ENCODE assay signal across 1 cellular context in the genomic region with DNA sequence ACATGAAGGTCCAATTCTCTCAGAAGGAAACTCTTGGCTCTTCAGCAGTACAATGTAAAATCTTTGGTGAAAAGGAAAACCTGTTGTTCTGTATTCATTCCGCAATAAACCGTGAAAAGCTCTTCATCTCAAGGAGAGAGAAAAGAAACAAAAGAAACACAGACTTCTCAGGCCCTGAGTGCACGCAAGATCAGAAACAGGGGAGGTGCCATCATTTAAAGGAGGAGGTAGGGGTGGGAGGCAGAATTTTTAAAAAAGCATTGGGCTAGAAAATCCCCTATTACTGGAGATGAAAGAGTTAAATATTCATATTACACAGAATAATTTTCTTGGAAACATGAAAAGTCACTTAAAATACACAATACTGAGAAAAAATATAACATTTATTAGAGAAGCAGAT.
TF ChIP-seq lines count a peak whose summit lies in the region.

No MANE protein-coding gene starts in this region.

TF ChIP-seq in GM23338, 12 proteins besides CTCF, POLR2A, EP300 and RAD21 (continued from another document):
- TF ChIP-seq, protein P1, sequence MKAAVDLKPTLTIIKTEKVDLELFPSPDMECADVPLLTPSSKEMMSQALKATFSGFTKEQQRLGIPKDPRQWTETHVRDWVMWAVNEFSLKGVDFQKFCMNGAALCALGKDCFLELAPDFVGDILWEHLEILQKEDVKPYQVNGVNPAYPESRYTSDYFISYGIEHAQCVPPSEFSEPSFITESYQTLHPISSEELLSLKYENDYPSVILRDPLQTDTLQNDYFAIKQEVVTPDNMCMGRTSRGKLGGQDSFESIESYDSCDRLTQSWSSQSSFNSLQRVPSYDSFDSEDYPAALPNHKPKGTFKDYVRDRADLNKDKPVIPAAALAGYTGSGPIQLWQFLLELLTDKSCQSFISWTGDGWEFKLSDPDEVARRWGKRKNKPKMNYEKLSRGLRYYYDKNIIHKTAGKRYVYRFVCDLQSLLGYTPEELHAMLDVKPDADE (IDR thresholded peaks at IDR 0.05): no peak
- TF ChIP-seq POLR2AphosphoS5 (IDR thresholded peaks at IDR 0.05; ENCODE audit: low read depth): no peak
- no peak for TF ChIP-seq CREB1 (CRISPR knock-in tag; IDR thresholded peaks at IDR 0.05; ENCODE audit: low read depth)
- TF ChIP-seq, protein P2, sequence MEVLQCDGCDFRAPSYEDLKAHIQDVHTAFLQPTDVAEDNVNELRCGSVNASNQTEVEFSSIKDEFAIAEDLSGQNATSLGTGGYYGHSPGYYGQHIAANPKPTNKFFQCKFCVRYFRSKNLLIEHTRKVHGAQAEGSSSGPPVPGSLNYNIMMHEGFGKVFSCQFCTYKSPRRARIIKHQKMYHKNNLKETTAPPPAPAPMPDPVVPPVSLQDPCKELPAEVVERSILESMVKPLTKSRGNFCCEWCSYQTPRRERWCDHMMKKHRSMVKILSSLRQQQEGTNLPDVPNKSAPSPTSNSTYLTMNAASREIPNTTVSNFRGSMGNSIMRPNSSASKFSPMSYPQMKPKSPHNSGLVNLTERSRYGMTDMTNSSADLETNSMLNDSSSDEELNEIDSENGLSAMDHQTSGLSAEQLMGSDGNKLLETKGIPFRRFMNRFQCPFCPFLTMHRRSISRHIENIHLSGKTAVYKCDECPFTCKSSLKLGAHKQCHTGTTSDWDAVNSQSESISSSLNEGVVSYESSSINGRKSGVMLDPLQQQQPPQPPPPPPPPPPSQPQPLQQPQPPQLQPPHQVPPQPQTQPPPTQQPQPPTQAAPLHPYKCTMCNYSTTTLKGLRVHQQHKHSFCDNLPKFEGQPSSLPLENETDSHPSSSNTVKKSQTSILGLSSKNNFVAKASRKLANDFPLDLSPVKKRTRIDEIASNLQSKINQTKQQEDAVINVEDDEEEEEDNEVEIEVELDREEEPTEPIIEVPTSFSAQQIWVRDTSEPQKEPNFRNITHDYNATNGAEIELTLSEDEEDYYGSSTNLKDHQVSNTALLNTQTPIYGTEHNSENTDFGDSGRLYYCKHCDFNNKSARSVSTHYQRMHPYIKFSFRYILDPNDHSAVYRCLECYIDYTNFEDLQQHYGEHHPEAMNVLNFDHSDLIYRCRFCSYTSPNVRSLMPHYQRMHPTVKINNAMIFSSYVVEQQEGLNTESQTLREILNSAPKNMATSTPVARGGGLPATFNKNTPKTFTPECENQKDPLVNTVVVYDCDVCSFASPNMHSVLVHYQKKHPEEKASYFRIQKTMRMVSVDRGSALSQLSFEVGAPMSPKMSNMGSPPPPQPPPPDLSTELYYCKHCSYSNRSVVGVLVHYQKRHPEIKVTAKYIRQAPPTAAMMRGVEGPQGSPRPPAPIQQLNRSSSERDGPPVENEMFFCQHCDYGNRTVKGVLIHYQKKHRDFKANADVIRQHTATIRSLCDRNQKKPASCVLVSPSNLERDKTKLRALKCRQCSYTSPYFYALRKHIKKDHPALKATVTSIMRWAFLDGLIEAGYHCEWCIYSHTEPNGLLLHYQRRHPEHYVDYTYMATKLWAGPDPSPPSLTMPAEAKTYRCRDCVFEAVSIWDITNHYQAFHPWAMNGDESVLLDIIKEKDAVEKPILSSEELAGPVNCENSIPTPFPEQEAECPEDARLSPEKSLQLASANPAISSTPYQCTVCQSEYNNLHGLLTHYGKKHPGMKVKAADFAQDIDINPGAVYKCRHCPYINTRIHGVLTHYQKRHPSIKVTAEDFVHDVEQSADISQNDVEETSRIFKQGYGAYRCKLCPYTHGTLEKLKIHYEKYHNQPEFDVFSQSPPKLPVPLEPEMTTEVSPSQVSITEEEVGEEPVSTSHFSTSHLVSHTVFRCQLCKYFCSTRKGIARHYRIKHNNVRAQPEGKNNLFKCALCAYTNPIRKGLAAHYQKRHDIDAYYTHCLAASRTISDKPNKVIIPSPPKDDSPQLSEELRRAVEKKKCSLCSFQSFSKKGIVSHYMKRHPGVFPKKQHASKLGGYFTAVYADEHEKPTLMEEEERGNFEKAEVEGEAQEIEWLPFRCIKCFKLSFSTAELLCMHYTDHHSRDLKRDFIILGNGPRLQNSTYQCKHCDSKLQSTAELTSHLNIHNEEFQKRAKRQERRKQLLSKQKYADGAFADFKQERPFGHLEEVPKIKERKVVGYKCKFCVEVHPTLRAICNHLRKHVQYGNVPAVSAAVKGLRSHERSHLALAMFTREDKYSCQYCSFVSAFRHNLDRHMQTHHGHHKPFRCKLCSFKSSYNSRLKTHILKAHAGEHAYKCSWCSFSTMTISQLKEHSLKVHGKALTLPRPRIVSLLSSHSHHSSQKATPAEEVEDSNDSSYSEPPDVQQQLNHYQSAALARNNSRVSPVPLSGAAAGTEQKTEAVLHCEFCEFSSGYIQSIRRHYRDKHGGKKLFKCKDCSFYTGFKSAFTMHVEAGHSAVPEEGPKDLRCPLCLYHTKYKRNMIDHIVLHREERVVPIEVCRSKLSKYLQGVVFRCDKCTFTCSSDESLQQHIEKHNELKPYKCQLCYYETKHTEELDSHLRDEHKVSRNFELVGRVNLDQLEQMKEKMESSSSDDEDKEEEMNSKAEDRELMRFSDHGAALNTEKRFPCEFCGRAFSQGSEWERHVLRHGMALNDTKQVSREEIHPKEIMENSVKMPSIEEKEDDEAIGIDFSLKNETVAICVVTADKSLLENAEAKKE (CRISPR knock-in tag; IDR thresholded peaks at IDR 0.05): no peak
